In the genomic region with DNA sequence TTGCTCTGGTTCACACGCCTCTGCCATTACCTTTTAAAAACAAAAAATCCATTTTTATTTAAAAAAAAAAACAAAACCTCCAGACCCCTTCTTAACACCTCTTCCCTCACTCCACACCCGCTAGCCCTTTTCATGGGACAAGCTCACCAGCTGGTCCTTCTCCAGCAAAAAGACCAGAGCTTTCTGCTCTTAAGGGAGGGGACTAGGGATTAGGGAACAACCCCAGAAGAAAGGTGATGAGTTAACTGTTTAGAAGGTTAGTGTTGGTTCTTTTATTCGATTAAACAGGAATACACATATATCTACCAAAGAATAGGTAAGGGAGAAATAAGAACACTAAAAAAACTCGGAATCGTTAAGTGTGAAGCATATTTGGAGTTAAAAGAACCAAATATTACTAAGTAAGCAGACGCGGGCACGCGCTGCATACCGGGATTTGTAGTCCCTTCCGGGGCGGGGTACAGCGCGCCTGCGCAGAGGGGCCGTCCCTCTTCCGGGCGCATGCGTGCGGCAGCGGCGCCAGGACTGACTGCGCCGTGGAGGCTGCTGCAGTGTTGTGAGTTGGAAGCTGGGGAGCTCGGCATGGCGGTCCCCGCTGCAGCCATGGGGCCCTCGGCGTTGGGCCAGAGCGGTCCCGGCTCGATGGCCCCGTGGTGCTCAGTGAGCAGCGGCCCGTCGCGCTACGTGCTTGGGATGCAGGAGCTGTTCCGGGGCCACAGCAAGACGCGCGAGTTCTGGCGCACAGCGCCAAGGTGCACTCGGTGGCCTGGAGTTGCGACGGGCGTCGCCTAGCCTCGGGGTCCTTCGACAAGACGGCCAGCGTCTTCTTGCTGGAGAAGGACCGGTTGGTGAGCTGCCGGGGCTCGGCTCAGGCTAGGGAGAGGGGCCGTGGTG, we compare ENCODE assay signal across 8 cellular contexts.
DNase-seq lines count a peak whose midpoint lies in the region; ATAC-seq and TF ChIP-seq lines count a peak whose summit lies in the region.
"Not testable (repeated sequence)": the region's sequence is repeated elsewhere in the genome, so short reads cannot be mapped to it uniquely, and the experiment has no call there.

No MANE protein-coding gene starts in this region.

- H3K4me3 ChIP-seq in GM06990 (replicated peaks; ENCODE audit: low read depth, low read length), result peak overlapping the region; percentile 53
- H3K4me3 ChIP-seq in Karpas-422 (ENCODE audit: low read length), result peak overlapping the region; percentile 61; the same call in 1 of the 2 replicates
- H3K4me3 ChIP-seq in fibroblast of pulmonary artery (replicated peaks; ENCODE audit: low read depth, low read length), result peak overlapping the region; percentile 51
- H3K4me3 ChIP-seq in mononuclear cell (ENCODE audit: low read length), result peak overlapping the region; percentile 22
- H3K4me3 ChIP-seq in thoracic aorta, result peak overlapping the region; percentile 58

- not testable (repeated sequence) for TF ChIP-seq CTCF in GM06990 (IDR thresholded peaks at IDR 0.05; ENCODE audit: insufficient read depth, low read length, poor library complexity, severe bottlenecking); fibroblast of pulmonary artery (IDR thresholded peaks at IDR 0.05; ENCODE audit: low read length, missing control alignments); thoracic aorta (IDR thresholded peaks at IDR 0.05)

- H4K20me1 ChIP-seq in Karpas-422 (ENCODE audit: insufficient read depth, low read depth, low read length), result not testable (repeated sequence)

- H3K9me3 Mint-ChIP-seq in activated T-cell treated with anti-CD3 and anti-CD28 coated beads, Interleukin-2, amount 50 U/mL, for 24 hours, result not testable (repeated sequence)

- H3K36me3 ChIP-seq in GM06990 (ENCODE audit: control insufficient read depth, insufficient read depth, low read length); Karpas-422 (ENCODE audit: insufficient read depth, low read length); thoracic aorta: not testable (repeated sequence)

- H3K9me3 ChIP-seq in Karpas-422 (ENCODE audit: low read length); mononuclear cell (ENCODE audit: low read depth, low read length); thoracic aorta: not testable (repeated sequence)

- peak overlapping the region; percentile 23 for H3K4me2 ChIP-seq in Karpas-422 (ENCODE audit: low read depth, low read length, poor library complexity, severe bottlenecking)

- H3K9ac ChIP-seq in Karpas-422 (ENCODE audit: low read length), result peak overlapping the region; percentile 53; the same call in 1 of the 2 replicates

- DNase-seq in GM06990 (ENCODE audit: extremely low read depth, insufficient read length), result peak; percentile 15
- peak; percentile 43 for DNase-seq in Karpas-422
- DNase-seq in activated T-cell treated with anti-CD3 and anti-CD28 coated beads, Interleukin-2, amount 50 U/mL, for 24 hours, result peak; percentile 38
- DNase-seq in fibroblast of pulmonary artery (ENCODE audit: low read depth), result peak; percentile 1
- not testable (repeated sequence) for DNase-seq in thoracic aorta (ENCODE audit: low spot score)

- not testable (repeated sequence) for H3K4me1 Mint-ChIP-seq in activated T-cell treated with anti-CD3 and anti-CD28 coated beads, Interleukin-2, amount 50 U/mL, for 24 hours (ENCODE audit: low read depth)

- H2AFZ ChIP-seq in Karpas-422 (ENCODE audit: low read length), result not testable (repeated sequence)

- not testable (repeated sequence) for H3K4me1 ChIP-seq in Karpas-422 (ENCODE audit: low read length); mononuclear cell (ENCODE audit: insufficient read depth, low read length); thoracic aorta (ENCODE audit: control insufficient read depth in 1 of 2, low read depth in 2 of 2)

- peak overlapping the region; percentile 78 for H3K4me3 Mint-ChIP-seq in activated T-cell treated with anti-CD3 and anti-CD28 coated beads, Interleukin-2, amount 50 U/mL, for 24 hours

- H3K27ac ChIP-seq in Karpas-422 (ENCODE audit: low read length); thoracic aorta: not testable (repeated sequence)

- peak; percentile 76 for ATAC-seq in GM19468 (IDR thresholded peaks at IDR 0.05; ENCODE audit: extremely low read depth, unreplicated experiment)
- peak; percentile 90 for ATAC-seq in HG02973 (IDR thresholded peaks at IDR 0.05; ENCODE audit: unreplicated experiment)
- ATAC-seq in thoracic aorta (ENCODE audit: insufficient number of reproducible peaks, low FRiP score, low read depth), result not testable (repeated sequence)

- H3K27ac Mint-ChIP-seq in activated T-cell treated with anti-CD3 and anti-CD28 coated beads, Interleukin-2, amount 50 U/mL, for 24 hours, result peak overlapping the region; percentile 52

- not testable (repeated sequence) for H3K27me3 Mint-ChIP-seq in activated T-cell treated with anti-CD3 and anti-CD28 coated beads, Interleukin-2, amount 50 U/mL, for 24 hours

- not testable (repeated sequence) for H3K9me2 ChIP-seq in Karpas-422 (replicated peaks; ENCODE audit: insufficient read depth, low read length)

- not testable (repeated sequence) for H3K27me3 ChIP-seq in GM06990 (replicated peaks; ENCODE audit: control insufficient read depth, insufficient read depth, low read length); Karpas-422 (ENCODE audit: low read length); mononuclear cell (ENCODE audit: insufficient read depth, low read length); thoracic aorta (replicated peaks; ENCODE audit: insufficient read depth)

- not testable (repeated sequence) for H3K36me3 Mint-ChIP-seq in activated T-cell treated with anti-CD3 and anti-CD28 coated beads, Interleukin-2, amount 50 U/mL, for 24 hours (ENCODE audit: low read depth)

- H3K79me2 ChIP-seq in Karpas-422 (ENCODE audit: low read length), result not testable (repeated sequence)
